11 cellular contexts compared by ENCODE assay signal in the genomic region with DNA sequence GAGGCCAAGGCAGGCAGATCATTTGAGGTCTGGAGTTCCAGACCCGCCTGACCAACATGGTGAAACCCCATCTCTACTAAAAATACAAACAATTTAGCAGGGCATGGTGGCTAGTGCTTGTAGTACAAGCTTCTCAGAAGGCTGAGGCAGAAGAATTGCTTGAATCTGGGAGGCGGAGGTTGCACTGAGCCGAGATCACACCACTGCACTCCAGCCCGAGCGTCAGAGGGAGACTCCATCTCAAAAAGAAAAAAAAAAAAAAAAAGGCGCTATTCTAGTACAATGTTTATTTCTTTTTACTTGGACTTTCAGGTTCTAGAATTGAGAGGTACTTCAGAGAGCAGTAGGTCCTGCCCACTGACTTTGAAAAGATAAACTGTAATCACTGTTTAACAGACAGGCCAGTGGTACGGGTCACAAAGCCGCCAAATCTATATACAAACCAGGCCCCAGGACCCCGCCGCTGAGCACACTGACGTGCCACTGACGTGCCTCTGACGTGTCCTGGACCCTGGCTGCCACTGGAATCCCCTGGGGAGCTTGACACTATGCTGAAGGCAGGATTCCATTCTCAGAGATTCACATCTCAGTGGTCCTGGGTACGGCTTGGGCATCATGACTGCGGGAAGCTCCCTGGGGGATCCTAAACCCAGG.
"Had no signal": no experiment of that assay in that cellular context is flagged by ENCODE, and none has a peak within 500 bp of the region (broad histone marks: within the 10 kb centered on the region; RNA-seq: fewer than 3 reads in every experiment).

No MANE protein-coding gene starts in this region.

- H3K36me3 Mint-ChIP-seq: activated naive CD8-positive, alpha-beta T cell; natural killer cell; stimulated activated naive B cell treated with anti-CD40 and anti-IgM and Interleukin-4, amounts not matched to agents 10 μg/mL and 1 μg/mL and 100 μg/mL, for 72 hours; WTC11 had no signal

- DNase-seq: activated CD4-positive, alpha-beta T cell treated with anti-CD3 and anti-CD28 coated beads for 36 hours; activated CD4-positive, alpha-beta T cell treated with anti-CD3 and anti-CD28 coated beads, Interleukin-2, amount 50 U/mL, for 48 hours; effector CD4-positive, alpha-beta T cell; natural killer cell; stimulated activated CD4-positive, alpha-beta T cell treated with anti-CD3 and anti-CD28 coated beads, Interleukin-4, amount 100 ng/mL, for 24 hours; stimulated activated naive B cell treated with anti-CD40 and anti-IgM and Interleukin-4, amounts not matched to agents 10 μg/mL and 1 μg/mL and 100 μg/mL, for 72 hours; uterus had no signal

- H3K4me1 Mint-ChIP-seq: activated CD4-positive, alpha-beta T cell treated with anti-CD3 and anti-CD28 coated beads for 36 hours; natural killer cell; stimulated activated naive B cell treated with anti-CD40 and anti-IgM and Interleukin-4, amounts not matched to agents 10 μg/mL and 1 μg/mL and 100 μg/mL, for 72 hours had no signal

- H3K27me3 Mint-ChIP-seq: activated CD4-positive, alpha-beta T cell treated with anti-CD3 and anti-CD28 coated beads for 36 hours; activated naive CD8-positive, alpha-beta T cell; stimulated activated naive B cell treated with anti-CD40 and anti-IgM and Interleukin-4, amounts not matched to agents 10 μg/mL and 1 μg/mL and 100 μg/mL, for 72 hours had no signal

- H3K27ac ChIP-seq: neutrophil, sigmoid colon, uterus had no signal

- H3K4me3 Mint-ChIP-seq: activated CD4-positive, alpha-beta T cell treated with anti-CD3 and anti-CD28 coated beads for 36 hours; activated naive CD8-positive, alpha-beta T cell; natural killer cell; stimulated activated naive B cell treated with anti-CD40 and anti-IgM and Interleukin-4, amounts not matched to agents 10 μg/mL and 1 μg/mL and 100 μg/mL, for 72 hours; WTC11 had no signal

- H3K9me3 Mint-ChIP-seq: stimulated activated naive B cell treated with anti-CD40 and anti-IgM and Interleukin-4, amounts not matched to agents 10 μg/mL and 1 μg/mL and 100 μg/mL, for 72 hours; WTC11 had no signal

- H3K27me3 ChIP-seq: neutrophil, sigmoid colon, uterus had no signal

- H3K27ac Mint-ChIP-seq: activated CD4-positive, alpha-beta T cell treated with anti-CD3 and anti-CD28 coated beads for 36 hours; activated naive CD8-positive, alpha-beta T cell; natural killer cell; stimulated activated naive B cell treated with anti-CD40 and anti-IgM and Interleukin-4, amounts not matched to agents 10 μg/mL and 1 μg/mL and 100 μg/mL, for 72 hours; WTC11 had no signal

- ATAC-seq: activated CD4-positive, alpha-beta T cell treated with anti-CD3 and anti-CD28 coated beads for 36 hours; natural killer cell; stimulated activated naive B cell treated with anti-CD40 and anti-IgM and Interleukin-4, amounts not matched to agents 10 μg/mL and 1 μg/mL and 100 μg/mL, for 72 hours had no signal

- H3K36me3 ChIP-seq: neutrophil, sigmoid colon, uterus had no signal

- H3K9me3 ChIP-seq: neutrophil, sigmoid colon, uterus had no signal

- H3K4me3 ChIP-seq: sigmoid colon, uterus had no signal
